16 cellular contexts compared by ENCODE assay signal in genomic region chr13:97506511-97506910, GRCh38.
DNase-seq lines count a peak whose midpoint lies in the region; ATAC-seq and TF ChIP-seq lines count a peak whose summit lies in the region.
"Had no signal": no experiment of that assay in that cellular context is flagged by ENCODE, and none has a peak within 500 bp of the region (broad histone marks: within the 10 kb centered on the region; RNA-seq: fewer than 3 reads in every experiment).

No MANE protein-coding gene starts in this region.

- H3K4me1 Mint-ChIP-seq in HFFc6 (ENCODE audit: low read depth), result no peaks in the 10 kb centered on the region
- H3K4me1 Mint-ChIP-seq: activated naive CD8-positive, alpha-beta T cell treated with anti-CD3 and anti-CD28 coated beads, Interleukin-2, amount 10 ng/mL, durations not matched to agents 7 days and 5 days; CD4-positive, CD25-positive, alpha-beta regulatory T cell had no signal

- no peaks in the 10 kb centered on the region for H3K9me3 ChIP-seq in HAP-1
- H3K9me3 ChIP-seq: transverse colon had no signal

- H3K4me3 Mint-ChIP-seq in HFFc6, result no peak overlapping the region
- H3K4me3 Mint-ChIP-seq: activated naive CD8-positive, alpha-beta T cell treated with anti-CD3 and anti-CD28 coated beads, Interleukin-2, amount 10 ng/mL, durations not matched to agents 7 days and 5 days; CD4-positive, CD25-positive, alpha-beta regulatory T cell; nephron; T-helper 1 cell treated with Interleukin-12 subunit alpha and Interleukin-12 subunit beta and Interleukin-4 antibody, amounts not matched to agents 30 μg/mL and 1 μg/mL, for 36 hours had no signal

- no peaks in the 10 kb centered on the region for H3K36me3 Mint-ChIP-seq in HFFc6 (ENCODE audit: low read depth)
- H3K36me3 Mint-ChIP-seq: activated naive CD8-positive, alpha-beta T cell treated with anti-CD3 and anti-CD28 coated beads, Interleukin-2, amount 10 ng/mL, durations not matched to agents 7 days and 5 days; CD4-positive, CD25-positive, alpha-beta regulatory T cell had no signal

- no peaks in the 10 kb centered on the region for H3K9me3 Mint-ChIP-seq in HFFc6
- H3K9me3 Mint-ChIP-seq: T-helper 1 cell treated with Interleukin-12 subunit alpha and Interleukin-12 subunit beta and Interleukin-4 antibody, amounts not matched to agents 30 μg/mL and 1 μg/mL, for 36 hours had no signal

- TF ChIP-seq CTCF in HFFc6 (IDR thresholded peaks at IDR 0.05) (no peak), foreskin fibroblast (IDR thresholded peaks at IDR 0.05; ENCODE audit: low read depth, low read length) (no peak)

- in situ Hi-C loops in HAP-1 (cut with MboI; ENCODE audit: low sequenced_read_pairs), result no loop called here

- peak; percentile 20 for DNase-seq in HFFc6
- DNase-seq in SK-N-DZ (ENCODE audit: low spot score), result peak; percentile 12
- DNase-seq in foreskin fibroblast, result peak; percentile 59 to 79
- no peak for DNase-seq in sciatic nerve (ENCODE audit: low spot score)
- DNase-seq in HAP-1 (ENCODE audit: low spot score in 2 of 2), result no peak
- DNase-seq: activated naive CD8-positive, alpha-beta T cell treated with anti-CD3 and anti-CD28 coated beads, Interleukin-2, amount 10 ng/mL, durations not matched to agents 7 days and 5 days; CD4-positive, CD25-positive, alpha-beta regulatory T cell; cerebellar nuclear complex; NCI-H1417; NCI-H524; retina; transverse colon had no signal

- ATAC-seq in sciatic nerve (peak; percentile 76), GM18873 (IDR thresholded peaks at IDR 0.05; ENCODE audit: low FRiP score, unreplicated experiment) (no peak), HG03108 (IDR thresholded peaks at IDR 0.05; ENCODE audit: unreplicated experiment) (no peak)

- H3K4me3 ChIP-seq in foreskin fibroblast (ENCODE audit: low read depth in 1 of 2, low read length in 2 of 2), result no peak overlapping the region
- H3K4me3 ChIP-seq in HAP-1, result no peak overlapping the region
- H3K4me3 ChIP-seq: transverse colon had no signal

- H3K27ac Mint-ChIP-seq in HFFc6, result no peak overlapping the region
- H3K27ac Mint-ChIP-seq: activated naive CD8-positive, alpha-beta T cell treated with anti-CD3 and anti-CD28 coated beads, Interleukin-2, amount 10 ng/mL, durations not matched to agents 7 days and 5 days; CD4-positive, CD25-positive, alpha-beta regulatory T cell; nephron; T-helper 1 cell treated with Interleukin-12 subunit alpha and Interleukin-12 subunit beta and Interleukin-4 antibody, amounts not matched to agents 30 μg/mL and 1 μg/mL, for 36 hours had no signal

- no peaks in the 10 kb centered on the region for H3K36me3 ChIP-seq in HAP-1 (replicated peaks)
- H3K36me3 ChIP-seq: transverse colon had no signal

- H3K27me3 ChIP-seq in HAP-1 (ENCODE audit: low read depth), result 0 out of 2 replicates have a peak, but pooled peaks cover 2% of the 10 kb centered on the region
- H3K27me3 ChIP-seq: transverse colon had no signal

- peaks cover 3% of the 10 kb centered on the region; the same call in 1 of the 2 replicates for H3K27me3 Mint-ChIP-seq in HFFc6 (ENCODE audit: insufficient read depth)

- intact Hi-C loops in sciatic nerve (cut with DNase I), result no loop called here

- no peaks in the 10 kb centered on the region for H3K4me1 ChIP-seq in HAP-1

Comparison
In these comparisons a context has a peak if more than half of its experiments do, and no peak if none do; other contexts are left out.
1. DNase-seq: peak in HFFc6 (single experiment), SK-N-DZ (single experiment) and foreskin fibroblast (2 of 2); none in sciatic nerve (single experiment) and HAP-1 (0 of 2).